In the genomic region with DNA sequence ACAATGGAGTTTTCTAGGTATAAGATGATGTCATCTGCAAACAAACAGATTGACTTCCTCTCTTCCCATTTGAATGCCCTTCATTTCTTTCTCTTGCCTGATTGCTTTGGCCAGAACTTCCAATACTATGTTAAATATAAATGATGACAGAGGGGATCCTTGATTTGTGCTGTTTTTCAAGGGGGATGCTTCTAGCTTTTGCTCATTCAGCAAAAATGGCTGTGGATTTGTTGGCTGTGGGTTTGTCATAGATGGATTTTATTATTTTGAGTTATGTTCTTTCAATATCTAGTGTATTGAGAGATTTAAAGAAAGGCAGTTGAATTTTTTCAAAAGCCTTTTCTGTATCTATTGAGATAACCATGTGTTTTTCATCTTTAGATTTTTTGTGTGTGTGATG, we compare ENCODE assay signal across 28 cellular contexts.
"Had no signal": no experiment of that assay in that cellular context is flagged by ENCODE, and none has a peak within 500 bp of the region (broad histone marks: within the 10 kb centered on the region; RNA-seq: fewer than 3 reads in every experiment).

No MANE protein-coding gene starts in this region.

- H3K79me2 ChIP-seq: hepatocyte had no signal

- H3K36me3 ChIP-seq: esophagus squamous epithelium, gastroesophageal sphincter, heart left ventricle, left lung, lower lobe of right lung had no signal

- H3K4me2 ChIP-seq: hepatocyte had no signal

- ATAC-seq: esophagus mucosa; gastroesophageal sphincter; heart left ventricle; left lung; left ventricle myocardium superior; lower lobe of right lung; mucosa of descending colon; naive thymus-derived CD8-positive, alpha-beta T cell had no signal

- H3K4me1 ChIP-seq: esophagus squamous epithelium, gastroesophageal sphincter, heart left ventricle, left lung, lower lobe of right lung had no signal

- H3K4me3 ChIP-seq: coronary artery, dorsolateral prefrontal cortex, esophagus squamous epithelium, gastroesophageal sphincter, heart left ventricle, hepatocyte, left lung, lower lobe of right lung, mucosa of descending colon had no signal

- H3K27me3 ChIP-seq: dorsolateral prefrontal cortex, esophagus squamous epithelium, gastroesophageal sphincter, heart left ventricle, hepatocyte, left lung had no signal

- H3K9me3 ChIP-seq: esophagus squamous epithelium had no signal

- DNase-seq: dermis blood vessel endothelial cell; dorsolateral prefrontal cortex; effector CD4-positive, alpha-beta T cell; effector memory CD4-positive, alpha-beta T cell; erythroblast; esophagus squamous epithelium; foreskin fibroblast; foreskin melanocyte; heart left ventricle; hypothalamus; immature natural killer cell; islet precursor cell; kidney; kidney glomerular epithelial cell; left lung; left ventricle myocardium superior; lower lobe of right lung; mesenchymal stem cell; mucosa of descending colon; naive B cell; naive thymus-derived CD8-positive, alpha-beta T cell had no signal

- FAIRE-seq: colon, endometrium, kidney had no signal

- H2AFZ ChIP-seq: hepatocyte had no signal

- H3K27ac ChIP-seq: coronary artery, dorsolateral prefrontal cortex, epithelial cell of prostate, esophagus squamous epithelium, gastroesophageal sphincter, heart left ventricle, hepatocyte, left lung, lower lobe of right lung had no signal
